In genomic region chr5:140328036-140328764, GRCh38 we compare ENCODE assay signal across 1 cellular context.
TF ChIP-seq lines count a peak whose summit lies in the region.

No MANE protein-coding gene starts in this region.

TF ChIP-seq in HepG2, 621 proteins besides CTCF, POLR2A, EP300 and RAD21:
- TF ChIP-seq GFI1 (CRISPR knock-in tag; IDR thresholded peaks at IDR 0.05; ENCODE audit: borderline replicate concordance) (peak; percentile 40; the same call in 1 of the 2 replicates), USF2 (IDR thresholded peaks at IDR 0.05; ENCODE audit: low read depth, low read length) (0 out of 2 replicates have a peak, but pooled peaks have one; percentile 17), USF2 (CRISPR knock-in tag; IDR thresholded peaks at IDR 0.05; ENCODE audit: borderline replicate concordance) (no peak), ZNF501 (CRISPR knock-in tag; IDR thresholded peaks at IDR 0.05) (0 out of 2 replicates have a peak, but pooled peaks have one; percentile 37), TEAD3 (CRISPR knock-in tag; optimal IDR thresholded peaks at IDR 0.05; ENCODE audit: borderline replicate concordance) (peak; percentile 10), BHLHE40 (IDR thresholded peaks at IDR 0.05; ENCODE audit: low read length) (0 out of 2 replicates have a peak, but pooled peaks have one; percentile 15), ZNF121 (CRISPR knock-in tag; IDR thresholded peaks at IDR 0.05) (peak; percentile 91), CEBPG (CRISPR knock-in tag; IDR thresholded peaks at IDR 0.05) (peak; percentile 83), ZNF160 (CRISPR knock-in tag; IDR thresholded peaks at IDR 0.05) (no peak), RARA (CRISPR knock-in tag; IDR thresholded peaks at IDR 0.05) (peak; percentile 17; the same call in 1 of the 2 replicates), EED (CRISPR knock-in tag; IDR thresholded peaks at IDR 0.05) (no peak), GPBP1L1 (CRISPR knock-in tag; IDR thresholded peaks at IDR 0.05) (no peak), SAP130 (CRISPR knock-in tag; IDR thresholded peaks at IDR 0.05; ENCODE audit: low read depth) (0 out of 2 replicates have a peak, but pooled peaks have one; percentile 9), CEBPB (IDR thresholded peaks at IDR 0.05; ENCODE audit: borderline replicate concordance, low read depth, low read length) (peak; percentile 82)
